14 cellular contexts compared by ENCODE assay signal in the genomic region with DNA sequence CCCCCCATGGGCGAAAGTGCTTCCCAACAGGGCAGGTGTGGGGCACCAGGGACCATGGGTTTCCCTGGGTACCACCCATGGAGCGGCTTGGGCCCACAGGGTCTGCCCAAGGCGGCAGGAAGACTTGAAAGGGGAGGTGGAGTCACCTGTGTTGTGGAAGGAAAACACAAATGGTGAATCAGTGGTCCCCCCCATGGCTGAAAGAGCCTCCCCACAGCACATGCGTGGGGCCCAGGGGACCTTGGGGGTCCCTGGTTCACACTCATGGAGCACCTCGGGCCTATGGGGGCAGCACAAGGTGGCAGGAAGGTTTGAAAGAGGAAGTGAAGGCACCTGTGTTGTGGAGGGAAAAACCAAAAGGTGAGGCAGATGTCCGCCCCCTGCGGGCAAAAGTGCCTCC.
DNase-seq lines count a peak whose midpoint lies in the region.
"Had no signal": no experiment of that assay in that cellular context is flagged by ENCODE, and none has a peak within 500 bp of the region (broad histone marks: within the 10 kb centered on the region; RNA-seq: fewer than 3 reads in every experiment).

No MANE protein-coding gene starts in this region.

- H3K27me3 Mint-ChIP-seq in activated naive CD4-positive, alpha-beta T cell treated with anti-CD3 and anti-CD28 coated beads, Interleukin-2, amount 10 ng/mL, durations not matched to agents 7 days and 5 days = no peaks in the 10 kb centered on the region

- no peaks in the 10 kb centered on the region for H3K4me1 Mint-ChIP-seq in activated naive CD4-positive, alpha-beta T cell treated with anti-CD3 and anti-CD28 coated beads, Interleukin-2, amount 10 ng/mL, durations not matched to agents 7 days and 5 days
- H3K4me1 Mint-ChIP-seq: H9 had no signal

- peaks cover 65% of the 10 kb centered on the region for H3K9me3 Mint-ChIP-seq in activated naive CD4-positive, alpha-beta T cell treated with anti-CD3 and anti-CD28 coated beads, Interleukin-2, amount 10 ng/mL, durations not matched to agents 7 days and 5 days

- intact Hi-C loops in posterior vena cava (cut with DNase I) = no loop called here

- H3K36me3 Mint-ChIP-seq in activated naive CD4-positive, alpha-beta T cell treated with anti-CD3 and anti-CD28 coated beads, Interleukin-2, amount 10 ng/mL, durations not matched to agents 7 days and 5 days = peaks cover 3% of the 10 kb centered on the region
- H3K36me3 Mint-ChIP-seq: CD8-positive, alpha-beta T cell had no signal

- no peak overlapping the region for H3K4me3 Mint-ChIP-seq in activated naive CD4-positive, alpha-beta T cell treated with anti-CD3 and anti-CD28 coated beads, Interleukin-2, amount 10 ng/mL, durations not matched to agents 7 days and 5 days
- H3K4me3 Mint-ChIP-seq: CD8-positive, alpha-beta T cell; H9 had no signal

- DNase-seq in activated naive CD4-positive, alpha-beta T cell treated with anti-CD3 and anti-CD28 coated beads, Interleukin-2, amount 50 U/mL, for 16 hours = peak; percentile 4
- no peak for DNase-seq in activated naive CD4-positive, alpha-beta T cell treated with anti-CD3 and anti-CD28 coated beads, Interleukin-2, amount 10 ng/mL, durations not matched to agents 7 days and 5 days
- DNase-seq in RPMI8226 (peak; percentile 8), posterior vena cava (ENCODE audit: low spot score) (peak; percentile 67), Kasumi-1 (lab: John Stamatoyannopoulos, UW) (no peak), NCI-H69 (lab: John Stamatoyannopoulos, UW) (no peak)
- no peak for DNase-seq in activated CD4-positive, CD25-positive, alpha-beta regulatory T cell (lab: John Stamatoyannopoulos, UW)
- DNase-seq: CD8-positive, alpha-beta T cell; DND-41; NCI-H1417 treated with DMSO at 0.1 percent for 48 hours; NCI-H187 treated with DMSO at 0.1 percent for 48 hours; NCI-H2227 treated with DMSO at 0.1 percent for 48 hours; NCI-H510A treated with DMSO at 0.1 percent for 48 hours had no signal

- CTCF ChIA-PET in activated naive CD4-positive, alpha-beta T cell treated with anti-CD3 and anti-CD28 coated beads, Interleukin-2, amount 10 ng/mL, durations not matched to agents 7 days and 5 days (lab: Charles Lee) = no interaction called here

- no peak overlapping the region for H3K27ac Mint-ChIP-seq in activated naive CD4-positive, alpha-beta T cell treated with anti-CD3 and anti-CD28 coated beads, Interleukin-2, amount 10 ng/mL, durations not matched to agents 7 days and 5 days
- H3K27ac Mint-ChIP-seq: CD8-positive, alpha-beta T cell; H9 had no signal

Comparison
In these comparisons a context has a peak if more than half of its experiments do, and no peak if none do; other contexts are left out.
1. DNase-seq: peak in activated naive CD4-positive, alpha-beta T cell treated with anti-CD3 and anti-CD28 coated beads, Interleukin-2, amount 50 U/mL, for 16 hours (single experiment), RPMI8226 (single experiment) and posterior vena cava (single experiment); none in activated naive CD4-positive, alpha-beta T cell treated with anti-CD3 and anti-CD28 coated beads, Interleukin-2, amount 10 ng/mL, durations not matched to agents 7 days and 5 days (single experiment), Kasumi-1 (0 of 2), NCI-H69 (single experiment) and activated CD4-positive, CD25-positive, alpha-beta regulatory T cell (0 of 4).